ENCODE assay signal across 29 cellular contexts in the genomic region with DNA sequence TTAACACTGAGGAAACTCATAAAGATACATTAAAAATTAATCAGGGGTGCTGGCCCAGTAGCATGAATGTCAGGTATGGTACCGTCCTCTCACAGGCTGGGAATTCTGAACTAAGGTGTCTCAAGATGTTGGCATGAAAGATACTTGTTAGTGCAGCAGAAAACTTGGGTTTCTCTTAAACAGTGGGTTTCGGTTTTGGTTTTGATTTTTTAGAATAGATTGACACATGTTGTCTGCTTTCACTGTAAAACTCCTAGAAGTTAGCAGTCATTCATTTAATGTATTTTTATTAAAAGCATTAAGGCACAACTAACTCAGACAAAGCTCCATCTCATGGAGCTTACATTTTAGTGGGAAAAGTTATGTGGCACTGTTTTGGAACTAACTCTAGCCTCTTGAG. TPM values are rescaled to one million over a fixed set of nuclear protein-coding genes. Genes with fewer than 3 reads are reported as not detected.
DNase-seq lines count a peak whose midpoint lies in the region; ATAC-seq and TF ChIP-seq lines count a peak whose summit lies in the region.
"Had no signal": no experiment of that assay in that cellular context is flagged by ENCODE, and none has a peak within 500 bp of the region (broad histone marks: within the 10 kb centered on the region; RNA-seq: fewer than 3 reads in every experiment).

No MANE protein-coding gene starts in this region.

- no peaks in the 10 kb centered on the region for H3K36me3 ChIP-seq in OCI-LY3 (replicated peaks; ENCODE audit: low read depth, low read length)
- H3K36me3 ChIP-seq: adrenal gland, heart left ventricle, left ventricle myocardium inferior, upper lobe of right lung had no signal

- peak; percentile 58 for DNase-seq in activated CD4-positive, alpha-beta T cell treated with anti-CD3 and anti-CD28 coated beads, Interleukin-2, amount 10 ng/mL, durations not matched to agents 24 days and 14 days
- DNase-seq in activated CD4-positive, alpha-beta T cell treated with anti-CD3 and anti-CD28 coated beads for 1 hour = no peak
- no peak for DNase-seq in nucleus accumbens (lab: John Stamatoyannopoulos, UW)
- no peak for DNase-seq in NCI-H345 treated with DMSO at 0.1 percent for 48 hours (lab: John Stamatoyannopoulos, UW; ENCODE audit: unreplicated experiment)
- DNase-seq: activated effector memory CD4-positive, alpha-beta T cell treated with Interleukin-2 at 50 U/mL for 16 hours; adrenal gland; AML-193; DMS79; H7; heart left ventricle; immature natural killer cell; Karpas-422; left ventricle myocardium inferior; NCI-H1105 treated with DMSO at 0.1 percent for 48 hours; NCI-H2107; NCI-H526; psoas muscle; stimulated activated CD4-positive, alpha-beta T cell treated with anti-CD3 and anti-CD28 coated beads, Interleukin-4, amount 100 ng/mL, for 1 hour; upper lobe of right lung had no signal

- H3K27ac ChIP-seq in OCI-LY3 (ENCODE audit: low read length) = no peak overlapping the region
- H3K27ac ChIP-seq: 22Rv1, adrenal gland, heart left ventricle, left ventricle myocardium inferior, psoas muscle, skin epidermis, upper lobe of right lung had no signal

- H3K9ac ChIP-seq in OCI-LY3 (ENCODE audit: low read length) = peak overlapping the region; percentile 24; the same call in 1 of the 2 replicates

- peak overlapping the region; percentile 62 for H2AFZ ChIP-seq in OCI-LY3 (ENCODE audit: low read depth, low read length)

- no peaks in the 10 kb centered on the region for H3K9me3 Mint-ChIP-seq in activated CD4-positive, alpha-beta T cell treated with anti-CD3 and anti-CD28 coated beads, Interleukin-2, amount 10 ng/mL, durations not matched to agents 24 days and 14 days
- H3K9me3 Mint-ChIP-seq: dendritic cell treated with granulocyte-macrophage colony-stimulating factor and Interleukin-4, amounts not matched to agents 40 ng/mL and 50 ng/mL, for 4 days; immature natural killer cell; neural crest cell had no signal

- peak overlapping the region; percentile 51 for H3K4me2 ChIP-seq in OCI-LY3 (ENCODE audit: low read length)

- no peak for TF ChIP-seq CTCF in OCI-LY3 (IDR thresholded peaks at IDR 0.05; ENCODE audit: low read depth, low read length)

- intact Hi-C loops in activated CD4-positive, alpha-beta T cell treated with anti-CD3 and anti-CD28 coated beads, Interleukin-2, amount 10 ng/mL, durations not matched to agents 24 days and 14 days (cut with micrococcal nuclease) = no loop called here

- no peaks in the 10 kb centered on the region for H3K27me3 ChIP-seq in OCI-LY3 (ENCODE audit: low read depth, low read length)
- H3K27me3 ChIP-seq: adrenal gland, upper lobe of right lung had no signal

- H3K9me3 ChIP-seq in OCI-LY3 (ENCODE audit: insufficient read depth, low read length) = no peaks in the 10 kb centered on the region
- H3K9me3 ChIP-seq: adrenal gland, heart left ventricle, left ventricle myocardium inferior, psoas muscle, upper lobe of right lung had no signal

- H4K20me1 ChIP-seq in OCI-LY3 (ENCODE audit: insufficient read depth, low read length) = peaks cover 6% of the 10 kb centered on the region

- no peaks in the 10 kb centered on the region for H3K27me3 Mint-ChIP-seq in activated CD4-positive, alpha-beta T cell treated with anti-CD3 and anti-CD28 coated beads, Interleukin-2, amount 10 ng/mL, durations not matched to agents 24 days and 14 days

- H3K79me2 ChIP-seq in OCI-LY3 (ENCODE audit: low read length) = peaks cover 16% of the 10 kb centered on the region

- peaks cover 5% of the 10 kb centered on the region for H3K36me3 Mint-ChIP-seq in activated CD4-positive, alpha-beta T cell treated with anti-CD3 and anti-CD28 coated beads, Interleukin-2, amount 10 ng/mL, durations not matched to agents 24 days and 14 days (ENCODE audit: low read depth)
- H3K36me3 Mint-ChIP-seq: immature natural killer cell had no signal

- peak; percentile 27 for ATAC-seq in GM19324 (IDR thresholded peaks at IDR 0.05; ENCODE audit: low FRiP score, unreplicated experiment)
- peak; percentile 36 for ATAC-seq in HG02870 (IDR thresholded peaks at IDR 0.05; ENCODE audit: unreplicated experiment)
- ATAC-seq in HG03521 (IDR thresholded peaks at IDR 0.05; ENCODE audit: unreplicated experiment) = no peak
- ATAC-seq: heart left ventricle, Panc1, psoas muscle, upper lobe of right lung had no signal

- peaks cover 22% of the 10 kb centered on the region for H3K4me1 Mint-ChIP-seq in activated CD4-positive, alpha-beta T cell treated with anti-CD3 and anti-CD28 coated beads, Interleukin-2, amount 10 ng/mL, durations not matched to agents 24 days and 14 days

- no peak overlapping the region for H3K4me3 Mint-ChIP-seq in activated CD4-positive, alpha-beta T cell treated with anti-CD3 and anti-CD28 coated beads, Interleukin-2, amount 10 ng/mL, durations not matched to agents 24 days and 14 days
- H3K4me3 Mint-ChIP-seq: dendritic cell treated with granulocyte-macrophage colony-stimulating factor and Interleukin-4, amounts not matched to agents 40 ng/mL and 50 ng/mL, for 4 days; immature natural killer cell; neural crest cell had no signal

- H3K4me3 ChIP-seq in OCI-LY3 (ENCODE audit: low read length) = peak overlapping the region; percentile 25
- H3K4me3 ChIP-seq: adrenal gland, heart left ventricle, left ventricle myocardium inferior, psoas muscle, skin epidermis, upper lobe of right lung had no signal

- no peak overlapping the region for H3K27ac Mint-ChIP-seq in activated CD4-positive, alpha-beta T cell treated with anti-CD3 and anti-CD28 coated beads, Interleukin-2, amount 10 ng/mL, durations not matched to agents 24 days and 14 days
- H3K27ac Mint-ChIP-seq: dendritic cell treated with granulocyte-macrophage colony-stimulating factor and Interleukin-4, amounts not matched to agents 40 ng/mL and 50 ng/mL, for 4 days; immature natural killer cell had no signal

- H3K4me1 ChIP-seq in OCI-LY3 (ENCODE audit: low read length) = peaks cover 13% of the 10 kb centered on the region

RNA-seq across cellular contexts. Expression of gene OBI1, which starts 3.5 kb away (rescaled TPM):
- 21.4 and 22.6 TPM in 2 replicates for total RNA-seq in activated CD4-positive, alpha-beta T cell treated with anti-CD3 and anti-CD28 coated beads, Interleukin-2, amount 10 ng/mL, durations not matched to agents 24 days and 14 days

RNA-seq across cellular contexts. Expression of gene POU4F1, which starts 59.1 kb away (rescaled TPM):
- 0.12 and 0.14 TPM in 2 replicates for total RNA-seq in activated CD4-positive, alpha-beta T cell treated with anti-CD3 and anti-CD28 coated beads, Interleukin-2, amount 10 ng/mL, durations not matched to agents 24 days and 14 days
- total RNA-seq: adrenal gland, bronchial epithelial cell, left ventricle myocardium inferior, upper lobe of right lung had no signal
